Comparison of ENCODE assay signal across 27 cellular contexts in the genomic region with DNA sequence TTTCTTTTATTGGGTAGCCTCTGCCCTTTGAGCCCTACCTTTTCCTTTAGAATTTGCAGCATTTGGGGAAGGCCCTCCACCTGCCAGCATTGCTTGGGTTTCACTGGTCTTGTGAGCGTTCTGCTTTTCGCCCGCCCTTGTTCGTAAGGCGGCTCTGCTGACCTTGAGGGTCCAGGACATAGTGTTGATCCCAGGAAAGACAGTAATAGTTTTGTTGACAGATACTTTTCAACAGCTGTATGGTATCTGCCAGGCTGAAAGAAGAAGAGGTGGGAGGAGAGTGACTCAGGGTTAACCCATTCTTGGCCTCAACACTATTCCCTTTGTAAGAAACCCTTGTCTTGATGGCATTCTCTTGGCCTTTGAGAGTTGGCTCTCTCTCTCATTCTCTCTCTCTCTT.
"Had no signal": no experiment of that assay in that cellular context is flagged by ENCODE, and none has a peak within 500 bp of the region (broad histone marks: within the 10 kb centered on the region; RNA-seq: fewer than 3 reads in every experiment).

No MANE protein-coding gene starts in this region.

- ATAC-seq: activated CD4-positive, CD25-positive, alpha-beta regulatory T cell treated with anti-CD3 and anti-CD28 coated beads, Interleukin-2, amount 50 U/mL, for 24 hours; effector memory CD8-positive, alpha-beta T cell; natural killer cell; T-helper 17 cell had no signal

- H3K27ac ChIP-seq: adrenal gland, cardiac muscle cell, coronary artery, dorsolateral prefrontal cortex, neutrophil, spleen, tibial nerve, WERI-Rb-1 had no signal

- H3K9me3 Mint-ChIP-seq: brain had no signal

- H3K27ac Mint-ChIP-seq: activated naive CD4-positive, alpha-beta T cell treated with anti-CD3 and anti-CD28 coated beads for 36 hours; activated naive CD8-positive, alpha-beta T cell treated with anti-CD3 and anti-CD28 coated beads for 36 hours; effector memory CD8-positive, alpha-beta T cell; natural killer cell; T-helper 17 cell had no signal

- H3K27me3 ChIP-seq: adrenal gland, cardiac muscle cell, dorsolateral prefrontal cortex, neutrophil, spleen, tibial nerve had no signal

- DNase-seq: activated CD4-positive, alpha-beta T cell treated with anti-CD3 and anti-CD28 coated beads for 48 hours; activated CD4-positive, alpha-beta T cell treated with anti-CD3 and anti-CD28 coated beads, Interleukin-2, amount 50 U/mL, for 48 hours; activated CD8-positive, alpha-beta memory T cell treated with anti-CD3 and anti-CD28 coated beads for 24 hours; activated effector memory CD4-positive, alpha-beta T cell treated with anti-CD3 and anti-CD28 coated beads, Interleukin-2, amount 50 U/mL, for 16 hours; activated naive CD4-positive, alpha-beta T cell treated with anti-CD3 and anti-CD28 coated beads for 36 hours; activated naive CD8-positive, alpha-beta T cell treated with anti-CD3 and anti-CD28 coated beads for 36 hours; adrenal gland; aorta; dorsolateral prefrontal cortex; effector memory CD8-positive, alpha-beta T cell; erythroblast; head of caudate nucleus; kidney glomerular epithelial cell; midbrain; natural killer cell; spleen; stimulated activated CD4-positive, alpha-beta T cell treated with anti-CD3 and anti-CD28 coated beads, Interleukin-2, amount 100 ng/mL, for 48 hours; stimulated activated naive CD4-positive, alpha-beta T cell treated with Interleukin-2 at 50 U/mL for 16 hours; T-helper 17 cell; T1000; WERI-Rb-1 had no signal

- H3K4me3 Mint-ChIP-seq: activated naive CD4-positive, alpha-beta T cell treated with anti-CD3 and anti-CD28 coated beads for 36 hours; activated naive CD8-positive, alpha-beta T cell treated with anti-CD3 and anti-CD28 coated beads for 36 hours; brain; effector memory CD8-positive, alpha-beta T cell; natural killer cell; T-helper 17 cell had no signal

- H3K27me3 Mint-ChIP-seq: activated naive CD8-positive, alpha-beta T cell treated with anti-CD3 and anti-CD28 coated beads for 36 hours; brain; effector memory CD8-positive, alpha-beta T cell; T-helper 17 cell had no signal

- H3K4me1 ChIP-seq: adrenal gland had no signal

- H3K36me3 Mint-ChIP-seq: activated naive CD8-positive, alpha-beta T cell treated with anti-CD3 and anti-CD28 coated beads for 36 hours; brain; natural killer cell had no signal

- H3K4me3 ChIP-seq: adrenal gland, cardiac muscle cell, coronary artery, dorsolateral prefrontal cortex, spleen, tibial nerve had no signal

- H3K4me1 Mint-ChIP-seq: activated naive CD8-positive, alpha-beta T cell treated with anti-CD3 and anti-CD28 coated beads for 36 hours; natural killer cell; T-helper 17 cell had no signal

- H3K36me3 ChIP-seq: adrenal gland, cardiac muscle cell, neutrophil, spleen, tibial nerve, WERI-Rb-1 had no signal

- H3K9me3 ChIP-seq: adrenal gland, neutrophil, spleen, tibial nerve had no signal
